ENCODE assay signal across 19 cellular contexts in the genomic region with DNA sequence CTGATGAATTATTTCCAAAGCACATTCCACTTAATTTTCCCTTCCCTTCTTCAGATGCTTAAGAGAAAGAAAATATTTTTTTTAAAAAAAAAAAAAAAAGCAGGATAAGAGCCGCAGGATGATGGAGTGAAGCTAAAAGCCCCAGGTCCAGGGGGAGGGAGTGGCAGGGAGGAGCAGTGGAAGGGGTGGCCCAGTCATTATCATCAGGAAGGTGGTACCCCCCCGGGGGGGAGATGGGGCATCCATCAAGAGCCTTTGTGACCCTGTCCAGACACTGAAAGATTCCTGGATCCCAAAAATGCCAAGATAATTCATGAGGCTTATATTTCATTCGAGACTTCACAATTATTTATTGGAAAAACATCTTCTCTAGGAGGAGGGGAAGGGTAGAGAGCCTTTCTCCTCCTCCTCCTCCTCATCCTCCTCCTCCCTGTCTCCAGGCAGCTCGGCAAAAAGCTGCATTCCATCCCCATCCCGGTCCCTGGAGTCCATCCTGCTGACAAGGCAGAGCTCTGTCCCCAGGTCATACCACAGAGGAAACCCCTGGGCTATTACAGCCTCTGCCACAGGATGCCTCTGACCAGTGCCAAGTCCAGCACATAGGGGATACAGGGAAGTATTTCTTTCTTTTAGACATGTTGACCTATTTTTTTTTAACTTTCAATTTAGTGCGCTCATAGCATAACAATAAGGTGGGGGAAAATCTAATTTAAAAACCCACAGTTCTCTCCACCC.
DNase-seq lines count a peak whose midpoint lies in the region; ATAC-seq and TF ChIP-seq lines count a peak whose summit lies in the region.
"Had no signal": no experiment of that assay in that cellular context is flagged by ENCODE, and none has a peak within 500 bp of the region (broad histone marks: within the 10 kb centered on the region; RNA-seq: fewer than 3 reads in every experiment).

No MANE protein-coding gene starts in this region.

- H3K27ac ChIP-seq in uterus = peak overlapping the region; percentile 71 to 83
- H3K27ac ChIP-seq: KMS-11, upper lobe of left lung had no signal

- no peaks in the 10 kb centered on the region for H3K27me3 ChIP-seq in uterus
- H3K27me3 ChIP-seq: upper lobe of left lung had no signal

- DNase-seq in Right ventricle myocardium superior = no peak
- DNase-seq in Right ventricle myocardium inferior (ENCODE audit: missing footprints) = no peak
- DNase-seq in MCF 10A (ENCODE audit: unreplicated experiment) = peak; percentile 44
- peak; percentile 11 for DNase-seq in iris pigment epithelial cell (ENCODE audit: low read depth)
- peak in 1 of 2 donors; percentile 27 for DNase-seq in uterus
- DNase-seq in NCI-H1436 treated with DMSO at 0.1 percent for 48 hours (lab: John Stamatoyannopoulos, UW) = no peak
- DNase-seq: activated naive CD4-positive, alpha-beta T cell treated with anti-CD3 and anti-CD28 coated beads, Interleukin-2, amount 50 U/mL, for 16 hours; COR-L47; heart left ventricle; NCI-H146; NCI-H510A; OCI-M1; retina; stimulated activated CD4-positive, alpha-beta T cell treated with anti-CD3 and anti-CD28 coated beads, Interleukin-4, amount 100 ng/mL, for 24 hours; upper lobe of left lung had no signal

- ATAC-seq in Right ventricle myocardium superior (ENCODE audit: poor library complexity) = peak; percentile 32
- no peak for ATAC-seq in Right ventricle myocardium inferior
- no peak for ATAC-seq in HG03571 (IDR thresholded peaks at IDR 0.05; ENCODE audit: unreplicated experiment)
- no peak for ATAC-seq in GM21360 (IDR thresholded peaks at IDR 0.05; ENCODE audit: unreplicated experiment)
- ATAC-seq: activated CD4-positive, CD25-positive, alpha-beta regulatory T cell treated with anti-CD3 and anti-CD28 coated beads, Interleukin-2, amount 50 U/mL, for 24 hours had no signal

- no peaks in the 10 kb centered on the region for H3K9me3 Mint-ChIP-seq in MCF 10A (ENCODE audit: unreplicated experiment)

- no peaks in the 10 kb centered on the region for H3K36me3 Mint-ChIP-seq in MCF 10A (ENCODE audit: insufficient read depth, unreplicated experiment)

- CTCF ChIA-PET in MCF 10A (lab: Yijun Ruan, JAX) = interaction anchor here (0.6 to 1.1 kb wide), 6 partner anchors 30 to 776 kb away, joined by 3 to 5 read pairs (median 3); a partner anchor contains a TSS

- H3K4me1 ChIP-seq in uterus = no peaks in the 10 kb centered on the region
- H3K4me1 ChIP-seq: heart left ventricle, upper lobe of left lung had no signal

- no peak overlapping the region for H3K4me3 ChIP-seq in uterus
- H3K4me3 ChIP-seq: heart left ventricle, upper lobe of left lung had no signal

- peak overlapping the region; percentile 93 for H3K27ac Mint-ChIP-seq in MCF 10A (ENCODE audit: low read depth, unreplicated experiment)

- no peaks in the 10 kb centered on the region for H3K27me3 Mint-ChIP-seq in MCF 10A (ENCODE audit: insufficient read depth, unreplicated experiment)

- intact Hi-C loops in Right ventricle myocardium superior (cut with DNase I) (no loop called here), Right ventricle myocardium inferior (cut with DNase I) (loop anchor here (5.0 kb wide), 1 partner anchor 616 kb away; no protein-coding TSS in a partner anchor), MCF 10A (cut with micrococcal nuclease) (loop anchor here (5.0 to 10.0 kb wide), 2 partner anchors 134 to 618 kb away; no protein-coding TSS in a partner anchor), uterus (cut with DNase I; ENCODE audit: low total_unique reads) (no loop called here)

- H3K36me3 ChIP-seq in uterus = no peaks in the 10 kb centered on the region
- H3K36me3 ChIP-seq: heart left ventricle, upper lobe of left lung had no signal

- TF ChIP-seq POLR2A in uterus (IDR thresholded peaks at IDR 0.05) = no peak

- TF ChIP-seq CTCF in MCF 10A (IDR thresholded peaks at IDR 0.05; ENCODE audit: unreplicated experiment) (no peak), uterus (IDR thresholded peaks at IDR 0.05) (no peak)

- no TSS peak for BruUV-seq in MCF 10A (replicated peaks; lab: Mats Ljungman, UMichigan)

- peaks cover 29% of the 10 kb centered on the region for H3K4me1 Mint-ChIP-seq in MCF 10A (ENCODE audit: insufficient read depth, unreplicated experiment)

- POLR2A ChIA-PET in MCF 10A (lab: Yijun Ruan, JAX) = interaction anchor here (1.1 to 2.3 kb wide), 6 partner anchors 11 to 245 kb away, joined by 3 to 13 read pairs (median 6); a partner anchor contains a TSS

- no peak overlapping the region for H3K4me3 Mint-ChIP-seq in MCF 10A (ENCODE audit: unreplicated experiment)

- no peaks in the 10 kb centered on the region for H3K9me3 ChIP-seq in uterus
- H3K9me3 ChIP-seq: upper lobe of left lung had no signal

Comparison
In these comparisons a context has a peak if more than half of its experiments do, and no peak if none do; other contexts are left out.
1. intact Hi-C loops: an anchor here in Right ventricle myocardium inferior (5.0 kb wide) and MCF 10A (5.0 to 10.0 kb wide); none called in Right ventricle myocardium superior and uterus.
2. DNase-seq: peak in MCF 10A (single experiment) and iris pigment epithelial cell (single experiment); none in Right ventricle myocardium superior (single experiment), Right ventricle myocardium inferior (single experiment) and NCI-H1436 treated with DMSO at 0.1 percent for 48 hours (single experiment).